11 cellular contexts compared by ENCODE assay signal in genomic region chr5:173330151-173330855, GRCh38. TPM values are rescaled to one million over a fixed set of nuclear protein-coding genes. Genes with fewer than 3 reads are reported as not detected.
A peak's percentile ranks its signal among the peaks of the same experiment; 100 is the strongest.
DNase-seq lines count a peak whose midpoint lies in the region; ATAC-seq, FAIRE-seq and TF ChIP-seq lines count a peak whose summit lies in the region.
"Had no signal": no experiment of that assay in that cellular context is flagged by ENCODE, and none has a peak within 500 bp of the region (broad histone marks: within the 10 kb centered on the region; RNA-seq: fewer than 3 reads in every experiment).

No MANE protein-coding gene starts in this region.

- peak overlapping the region; percentile 87 for H3K4me3 ChIP-seq in Caco-2 (ENCODE audit: low read depth, low read length)
- H3K4me3 ChIP-seq in HCT116 (replicated peaks in 1 of 2; ENCODE audit: low read depth in 1 of 2, low read length in 2 of 2), result peak overlapping the region; percentile 94 to 96
- H3K4me3 ChIP-seq in astrocyte (ENCODE audit: insufficient read depth, low read depth, low read length), result peak overlapping the region; percentile 38
- H3K4me3 ChIP-seq in mesodermal cell (ENCODE audit: extremely low read depth, insufficient read depth, low read length, poor library complexity, severe bottlenecking), result peak overlapping the region; percentile 64

- TSS peak; percentile 58 for BruUV-seq in Caco-2 (replicated peaks; lab: Mats Ljungman, UMichigan)
- TSS peak; percentile 52 for BruUV-seq in HCT116 (replicated peaks; lab: Mats Ljungman, UMichigan)

- no peaks in the 10 kb centered on the region for H3K27me3 ChIP-seq in Caco-2 (replicated peaks; ENCODE audit: control insufficient read depth, insufficient read depth, low read length)
- H3K27me3 ChIP-seq in HCT116 (ENCODE audit: insufficient read depth, low read length), result no peaks in the 10 kb centered on the region
- no peaks in the 10 kb centered on the region for H3K27me3 ChIP-seq in astrocyte (ENCODE audit: insufficient read depth, low read length)

- intact Hi-C loops in Caco-2 (cut with micrococcal nuclease; ENCODE audit: unreplicated experiment) (loop anchor here (1.0 to 5.0 kb wide), 3 partner anchors 16 to 348 kb away; partner anchors contain the start of gene ATP6V0E1), HCT116 (cut with micrococcal nuclease) (loop anchor here (2.0 kb wide), 1 partner anchor 346 kb away; no protein-coding TSS in a partner anchor)

- no peak for ATAC-seq in HCT116
- ATAC-seq in GM19395 (IDR thresholded peaks at IDR 0.05; ENCODE audit: unreplicated experiment), result no peak

- TF ChIP-seq POLR2A in HCT116 (IDR thresholded peaks at IDR 0.05; ENCODE audit: borderline replicate concordance, extremely low read depth, insufficient read depth, insufficient read length) (no peak), H54 (IDR thresholded peaks at IDR 0.05; ENCODE audit: low read depth, low read length) (no peak)

- H3K4me2 ChIP-seq in HCT116 (ENCODE audit: low read length) (peak overlapping the region; percentile 98), astrocyte (ENCODE audit: low read length) (peak overlapping the region; percentile 97)

- POLR2A ChIA-PET in Caco-2 (lab: Charles Lee) (interaction anchor here (0.6 to 5.3 kb wide), 12 partner anchors 13 to 670 kb away, joined by 3 to 72 read pairs (median 6); partner anchors contain the start of genes BNIP1, BOD1 and DUSP1), HCT116 (lab: Charles Lee) (interaction anchor here (0.6 to 7.0 kb wide), 15 partner anchors 8 to 140 kb away, joined by 3 to 67 read pairs (median 4); no protein-coding TSS in a partner anchor)

- no peaks in the 10 kb centered on the region for H3K9me3 Mint-ChIP-seq in Caco-2 (ENCODE audit: unreplicated experiment)
- no peaks in the 10 kb centered on the region for H3K9me3 Mint-ChIP-seq in astrocyte (ENCODE audit: unreplicated experiment)

- RAD21 ChIA-PET in HCT116 (lab: Charles Lee; ENCODE audit: low non-redundant PET in 1 of 2, low total read pairs in 2 of 2, uncharacterized antibody in 2 of 2, unreplicated experiment in 2 of 2), result interaction anchor here (2.1 to 2.2 kb wide), 2 partner anchors 36 to 37 kb away, joined by 15 to 27 read pairs; no protein-coding TSS in a partner anchor

- H3K4me1 Mint-ChIP-seq in Caco-2 (ENCODE audit: low read depth, unreplicated experiment) (peaks cover 15% of the 10 kb centered on the region), astrocyte (ENCODE audit: low read depth, unreplicated experiment) (peaks cover 13% of the 10 kb centered on the region)

- no peaks in the 10 kb centered on the region for H3K9me2 ChIP-seq in HCT116 (ENCODE audit: insufficient read depth)

- H3K36me3 ChIP-seq in Caco-2 (ENCODE audit: control insufficient read depth, insufficient read depth, low read length) (peaks cover 2% of the 10 kb centered on the region; the same call in 1 of the 2 replicates), HCT116 (ENCODE audit: control insufficient read depth in 1 of 2, insufficient read depth in 2 of 2, low read length in 2 of 2) (peaks cover 0 to 7% of the 10 kb centered on the region in 2 experiments; a peak in 3 of 4 replicates), astrocyte (ENCODE audit: insufficient read depth, low read length) (no peaks in the 10 kb centered on the region), mesodermal cell (ENCODE audit: control insufficient read depth, insufficient read depth, low read length) (peaks cover 5% of the 10 kb centered on the region)

- peak overlapping the region; percentile 97 for H3K27ac Mint-ChIP-seq in Caco-2 (ENCODE audit: unreplicated experiment)
- peak overlapping the region; percentile 91 for H3K27ac Mint-ChIP-seq in astrocyte (ENCODE audit: unreplicated experiment)

- H3K9ac ChIP-seq in HCT116 (ENCODE audit: low read length), result peak overlapping the region; percentile 90
- H3K9ac ChIP-seq in astrocyte (ENCODE audit: low read length), result peak overlapping the region; percentile 43

- H3K36me3 Mint-ChIP-seq in Caco-2 (ENCODE audit: insufficient read depth, unreplicated experiment) (peaks cover 56% of the 10 kb centered on the region), astrocyte (ENCODE audit: low read depth, unreplicated experiment) (peaks cover 10% of the 10 kb centered on the region)

- FAIRE-seq in astrocyte (lab: Jason Lieb, UNC) (no peak), H54 (lab: Jason Lieb, UNC) (no peak)

- H3K4me1 ChIP-seq in Caco-2 (peaks cover 19% of the 10 kb centered on the region), HCT116 (ENCODE audit: control insufficient read depth in 1 of 2, insufficient read depth in 2 of 2, low read length in 2 of 2) (peaks cover 21 to 58% of the 10 kb centered on the region in 2 experiments; a peak in 3 of 4 replicates), astrocyte (ENCODE audit: insufficient read depth, low read length) (peaks cover 37% of the 10 kb centered on the region), mesodermal cell (ENCODE audit: control insufficient read depth, insufficient read depth, low read length, poor library complexity, severe bottlenecking) (peaks cover 15% of the 10 kb centered on the region)

- no peaks in the 10 kb centered on the region for H3K27me3 Mint-ChIP-seq in Caco-2 (ENCODE audit: insufficient read depth, unreplicated experiment)
- peaks cover 2% of the 10 kb centered on the region for H3K27me3 Mint-ChIP-seq in astrocyte (ENCODE audit: low read depth, unreplicated experiment)

- H3K79me2 ChIP-seq in HCT116 (ENCODE audit: insufficient read depth, low read length) (peaks cover 29% of the 10 kb centered on the region), astrocyte (ENCODE audit: insufficient read depth, low read length) (peaks cover 30% of the 10 kb centered on the region)

- H4K20me1 ChIP-seq in HCT116 (ENCODE audit: insufficient read depth), result peaks cover 7% of the 10 kb centered on the region; the same call in 1 of the 2 replicates
- H4K20me1 ChIP-seq in astrocyte (ENCODE audit: insufficient read depth, low read length), result peaks cover 6% of the 10 kb centered on the region

- CTCF ChIA-PET in Caco-2 (lab: Charles Lee), result interaction anchor here (0.7 to 7.1 kb wide), 9 partner anchors 10 to 286 kb away, joined by 3 to 120 read pairs (median 7); no protein-coding TSS in a partner anchor
- CTCF ChIA-PET in HCT116 (lab: Charles Lee), result interaction anchor here (1.2 to 6.2 kb wide), 6 partner anchors 17 to 349 kb away, joined by 3 to 113 read pairs (median 6); partner anchors contain the start of gene ATP6V0E1

- H3K27ac ChIP-seq in HCT116 (ENCODE audit: low read depth, low read length), result peak overlapping the region; percentile 85
- H3K27ac ChIP-seq in astrocyte (ENCODE audit: low read depth, low read length), result no peak overlapping the region
- H3K27ac ChIP-seq in mesodermal cell (ENCODE audit: low read depth, low read length, severe bottlenecking), result no peak overlapping the region

- WGBS in mesodermal cell (ENCODE audit: insufficient coverage in 2 of 2), 2 experiments, result 19 to 31% methylated on average over 5 to 12 of the region's 13 CpGs

- TF ChIP-seq RAD21 in HCT116 (IDR thresholded peaks at IDR 0.05; ENCODE audit: low read depth), result no peak

- no peaks in the 10 kb centered on the region for H3K9me3 ChIP-seq in Caco-2
- H3K9me3 ChIP-seq in HCT116 (ENCODE audit: control insufficient read depth in 1 of 2, insufficient read depth in 1 of 2, low read depth in 1 of 2, low read length in 2 of 2), result no peaks in the 10 kb centered on the region
- no peaks in the 10 kb centered on the region for H3K9me3 ChIP-seq in astrocyte (ENCODE audit: insufficient read depth, low read depth, low read length)
- H3K9me3 ChIP-seq in mesodermal cell (ENCODE audit: control insufficient read depth, low read length), result no peaks in the 10 kb centered on the region

- peak overlapping the region; percentile 91 for H3K4me3 Mint-ChIP-seq in Caco-2 (ENCODE audit: unreplicated experiment)
- peak overlapping the region; percentile 80 for H3K4me3 Mint-ChIP-seq in astrocyte (ENCODE audit: unreplicated experiment)

- TF ChIP-seq CTCF in Caco-2 (IDR thresholded peaks at IDR 0.05; ENCODE audit: insufficient read depth in 1 of 2, low read depth in 1 of 2, low read length in 1 of 2, severe bottlenecking in 1 of 2, unreplicated experiment in 1 of 2), result no peak
- TF ChIP-seq CTCF in HCT116 (IDR thresholded peaks at IDR 0.05 in 2 of 3, conservative IDR thresholded peaks at IDR 0.05 in 1 of 3; ENCODE audit: borderline replicate concordance in 1 of 3, insufficient read depth in 1 of 3, low read depth in 2 of 3, low read length in 2 of 3), result no peak
- TF ChIP-seq CTCF in astrocyte (IDR thresholded peaks at IDR 0.05; ENCODE audit: insufficient read depth, low read depth, low read length), result no peak

- H2AFZ ChIP-seq in HCT116 (ENCODE audit: low read depth, low read length, poor library complexity, severe bottlenecking), result no peak overlapping the region
- H2AFZ ChIP-seq in astrocyte (ENCODE audit: low read depth, low read length), result no peak overlapping the region

- DNase-seq in Caco-2 (peak; percentile 85 to 92), HCT116 (ENCODE audit: low read depth, low spot score) (no peak), astrocyte (ENCODE audit: low read depth) (no peak), NOMO-1 treated with DMSO at 0.1 percent for 48 hours (lab: John Stamatoyannopoulos, UW; ENCODE audit: unreplicated experiment) (no peak), H54 (ENCODE audit: insufficient read length, low spot score) (no peak), midbrain (lab: John Stamatoyannopoulos, UW) (no peak)
- DNase-seq: activated effector memory CD4-positive, alpha-beta T cell treated with Interleukin-2 at 50 U/mL for 16 hours; GOT3; KG1 had no signal

TF ChIP-seq in HCT116, 20 proteins besides CTCF, POLR2A, EP300 and RAD21 (continues in another document):
- TF ChIP-seq SIN3A (IDR thresholded peaks at IDR 0.05; ENCODE audit: low read depth), result no peak
- TF ChIP-seq TCF7L2 (IDR thresholded peaks at IDR 0.05; ENCODE audit: borderline replicate concordance, extremely low read depth, insufficient read depth, insufficient read length), result peak; percentile 46
- peak; percentile 12; the same call in 1 of the 2 replicates for TF ChIP-seq POLR2AphosphoS5 (IDR thresholded peaks at IDR 0.05; ENCODE audit: low read depth, low read length)
- TF ChIP-seq YY1 (IDR thresholded peaks at IDR 0.05; ENCODE audit: extremely low read depth, insufficient replicate concordance, low read depth, low read length), result no peak

RNA-seq across cellular contexts. Expression of gene STC2, which starts 2.1 kb away (rescaled TPM):
- 190 and 224 TPM in 2 replicates for total RNA-seq in Caco-2 (2022)
- 97.3 TPM for total RNA-seq in HCT116 (2021; ENCODE audit: unreplicated experiment)
- 177 and 214 TPM in 2 replicates for polyA plus RNA-seq in HCT116 (2012)
- total RNA-seq in astrocyte, result 164 and 206 TPM in 2 replicates
- 17.1 TPM for polyA plus RNA-seq in mesodermal cell (2013, experiment 1 of 2)
- polyA plus RNA-seq in mesodermal cell (2013, experiment 2 of 2), result 17.3 TPM

Comparison
In these comparisons a context has a peak if more than half of its experiments do, and no peak if none do; other contexts are left out.
1. DNase-seq: peak in Caco-2 (2 of 2); none in HCT116 (single experiment), astrocyte (single experiment), NOMO-1 treated with DMSO at 0.1 percent for 48 hours (single experiment), H54 (single experiment) and midbrain (single experiment).
2. H3K4me3 ChIP-seq: peak in every context shown above with its lines; median percentile 95 in HCT116; 87 in Caco-2; 64 in mesodermal cell; 38 in astrocyte.